9 cellular contexts compared by ENCODE assay signal in the genomic region with DNA sequence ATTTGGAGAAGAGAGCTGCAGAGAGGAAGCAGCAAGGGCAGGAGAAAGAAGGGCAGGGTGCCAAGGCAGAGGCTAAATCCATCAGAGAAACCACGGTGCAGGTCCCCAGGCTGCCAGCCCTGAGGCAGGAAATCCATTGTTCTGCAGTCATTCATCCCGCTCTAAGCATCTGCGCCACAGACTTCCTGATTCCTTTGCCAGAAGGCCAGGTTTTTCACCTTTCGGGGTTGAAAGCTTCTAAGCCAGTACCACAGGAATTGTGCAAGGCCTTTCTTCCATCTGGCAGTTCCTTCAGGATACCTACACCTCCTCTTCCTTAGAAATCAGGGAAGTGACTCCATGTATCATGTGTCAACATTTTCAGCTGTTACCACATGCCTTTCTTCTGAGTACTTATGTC. TPM values are rescaled to one million over a fixed set of nuclear protein-coding genes. Genes with fewer than 3 reads are reported as not detected.
A peak's percentile ranks its signal among the peaks of the same experiment; 100 is the strongest.
DNase-seq lines count a peak whose midpoint lies in the region; ATAC-seq lines count a peak whose summit lies in the region.
"Had no signal": no experiment of that assay in that cellular context is flagged by ENCODE, and none has a peak within 500 bp of the region (broad histone marks: within the 10 kb centered on the region; RNA-seq: fewer than 3 reads in every experiment).

No MANE protein-coding gene starts in this region.

- ATAC-seq in GM21825 (IDR thresholded peaks at IDR 0.05; ENCODE audit: unreplicated experiment) = no peak
- no peak for ATAC-seq in GM21723 (IDR thresholded peaks at IDR 0.05; ENCODE audit: unreplicated experiment)
- ATAC-seq: effector memory CD8-positive, alpha-beta T cell had no signal

- DNase-seq in GM03348 (ENCODE audit: low spot score) (peak; percentile 35), NCI-H345 treated with DMSO at 0.1 percent for 48 hours (lab: John Stamatoyannopoulos, UW; ENCODE audit: unreplicated experiment) (peak; percentile 59), dermis microvascular lymphatic vessel endothelial cell (ENCODE audit: low read depth in 2 of 2) (peak; percentile 91 to 98), mucosa of gallbladder (ENCODE audit: low spot score) (peak; percentile 85), DMS114 treated with DMSO at 0.1 percent for 48 hours (lab: John Stamatoyannopoulos, UW; ENCODE audit: unreplicated experiment) (no peak), OCI-M2 (lab: John Stamatoyannopoulos, UW; ENCODE audit: unreplicated experiment) (no peak)
- DNase-seq: effector memory CD8-positive, alpha-beta T cell had no signal

RNA-seq across cellular contexts. Expression of a gene that starts 45.6 kb away (rescaled TPM):
- total RNA-seq in dermis microvascular lymphatic vessel endothelial cell (107 and 112 TPM in 2 replicates), mucosa of gallbladder (10.1 TPM)

Comparison
In these comparisons a context has a peak if more than half of its experiments do, and no peak if none do; other contexts are left out.
1. DNase-seq: peak in GM03348 (single experiment), NCI-H345 treated with DMSO at 0.1 percent for 48 hours (single experiment), dermis microvascular lymphatic vessel endothelial cell (2 of 2) and mucosa of gallbladder (single experiment); none in DMS114 treated with DMSO at 0.1 percent for 48 hours (single experiment) and OCI-M2 (single experiment).